Comparison of ENCODE assay signal across 1 cellular context in genomic region chr2:218046234-218046633, GRCh38.
TF ChIP-seq lines count a peak whose summit lies in the region.

No MANE protein-coding gene starts in this region.

TF ChIP-seq in GM12878, 131 proteins besides CTCF, POLR2A, EP300 and RAD21 (continued from another document):
- TF ChIP-seq ZBTB40 (IDR thresholded peaks at IDR 0.05; ENCODE audit: borderline replicate concordance) (no peak), RB1 (IDR thresholded peaks at IDR 0.05; ENCODE audit: borderline replicate concordance) (no peak), ZNF217 (IDR thresholded peaks at IDR 0.05) (no peak), RUNX3 (IDR thresholded peaks at IDR 0.05; ENCODE audit: low read length) (no peak), SPI1 (IDR thresholded peaks at IDR 0.05; ENCODE audit: borderline replicate concordance, insufficient read depth, low read depth, low read length) (peak; percentile 82), WRNIP1 (IDR thresholded peaks at IDR 0.05; ENCODE audit: borderline replicate concordance, low read depth, low read length) (no peak), CREM (IDR thresholded peaks at IDR 0.05; ENCODE audit: low read depth) (0 out of 2 replicates have a peak, but pooled peaks have one; percentile 20), ZNF622 (IDR thresholded peaks at IDR 0.05) (no peak), BCL11A (IDR thresholded peaks at IDR 0.05; ENCODE audit: low read depth, low read length) (no peak), ZSCAN29 (IDR thresholded peaks at IDR 0.05) (no peak), HCFC1 (IDR thresholded peaks at IDR 0.05; ENCODE audit: low read length) (no peak), CUX1 (IDR thresholded peaks at IDR 0.05; ENCODE audit: insufficient replicate concordance, low read depth, low read length) (no peak), CEBPZ (IDR thresholded peaks at IDR 0.05; ENCODE audit: low read depth, low read length) (no peak), SKIL (IDR thresholded peaks at IDR 0.05; ENCODE audit: low read depth, poor library complexity, severe bottlenecking) (no peak), MEF2A (IDR thresholded peaks at IDR 0.05; ENCODE audit: insufficient read depth, low read depth, low read length) (no peak), ZNF384 (IDR thresholded peaks at IDR 0.05; ENCODE audit: borderline replicate concordance, low read depth, low read length) (peak; percentile 51; the same call in 1 of the 2 replicates), EGR1 (IDR thresholded peaks at IDR 0.05; ENCODE audit: borderline replicate concordance in 1 of 2, low read depth in 2 of 2, low read length in 2 of 2) (no peak), CHD1 (IDR thresholded peaks at IDR 0.05; ENCODE audit: low read depth, low read length) (no peak)
TF ChIP-seq in GM12878: peak in this region for 7.
